In genomic region chr11:12860827-12861226, GRCh38 we compare ENCODE assay signal across 18 cellular contexts.
DNase-seq lines count a peak whose midpoint lies in the region; FAIRE-seq and TF ChIP-seq lines count a peak whose summit lies in the region.
"Had no signal": no experiment of that assay in that cellular context is flagged by ENCODE, and none has a peak within 500 bp of the region (broad histone marks: within the 10 kb centered on the region; RNA-seq: fewer than 3 reads in every experiment).

No MANE protein-coding gene starts in this region.

- FAIRE-seq in D721Med (lab: Jason Lieb, UNC): no peak
- FAIRE-seq: endothelial cell of umbilical vein, islet of Langerhans had no signal

- H3K27ac ChIP-seq in endodermal cell (ENCODE audit: low read depth, low read length) (peak overlapping the region; percentile 54), neural progenitor cell (peak overlapping the region; percentile 97), trophoblast cell (ENCODE audit: low read depth, low read length) (no peak overlapping the region)
- H3K27ac ChIP-seq: lower lobe of right lung, SJCRH30 had no signal

- H3K36me3 Mint-ChIP-seq in endodermal cell (ENCODE audit: low read depth) (no peaks in the 10 kb centered on the region), neural progenitor cell (peaks cover 17% of the 10 kb centered on the region)
- H3K36me3 Mint-ChIP-seq: CD8-positive, alpha-beta memory T cell had no signal

- no peak overlapping the region for H4K8ac ChIP-seq in trophoblast cell (ENCODE audit: low read depth, low read length)

- peaks cover 75% of the 10 kb centered on the region for H3K79me2 ChIP-seq in neural progenitor cell (ENCODE audit: low read depth)
- peaks cover 7% of the 10 kb centered on the region for H3K79me2 ChIP-seq in trophoblast cell (ENCODE audit: control insufficient read depth, insufficient read depth, low read length, poor library complexity)

- H3K4me1 Mint-ChIP-seq in endodermal cell (peaks cover 38% of the 10 kb centered on the region), neural progenitor cell (peaks cover 75% of the 10 kb centered on the region)

- H3K79me1 ChIP-seq in trophoblast cell (ENCODE audit: low read length): peaks cover under 1% of the 10 kb centered on the region

- TF ChIP-seq CTCF in GM12865 (IDR thresholded peaks at IDR 0.05; ENCODE audit: insufficient read depth, low read depth, low read length, missing control alignments): no peak
- TF ChIP-seq CTCF in endodermal cell (conservative IDR thresholded peaks at IDR 0.05): no peak
- no peak for TF ChIP-seq CTCF in neural progenitor cell (IDR thresholded peaks at IDR 0.05)
- TF ChIP-seq CTCF in D721Med (IDR thresholded peaks at IDR 0.05; ENCODE audit: insufficient read depth, missing control alignments): no peak

- H2BK12ac ChIP-seq in trophoblast cell (ENCODE audit: low read length): no peak overlapping the region

- H2BK120ac ChIP-seq in trophoblast cell (ENCODE audit: insufficient read depth, low read length, poor library complexity): no peak overlapping the region

- no peaks in the 10 kb centered on the region for H3K9me3 ChIP-seq in endodermal cell (ENCODE audit: control insufficient read depth, low read length)
- H3K9me3 ChIP-seq in neural progenitor cell (ENCODE audit: low read depth): no peaks in the 10 kb centered on the region
- H3K9me3 ChIP-seq in trophoblast cell (ENCODE audit: insufficient read depth, low read depth, low read length): no peaks in the 10 kb centered on the region
- H3K9me3 ChIP-seq: lower lobe of right lung, SJCRH30 had no signal

- no peak overlapping the region for H2AK5ac ChIP-seq in trophoblast cell (ENCODE audit: low read length)

- no peak overlapping the region for H3K14ac ChIP-seq in trophoblast cell (ENCODE audit: low read length)

- no peak overlapping the region for H3K4me3 Mint-ChIP-seq in endodermal cell
- no peak overlapping the region for H3K4me3 Mint-ChIP-seq in neural progenitor cell
- H3K4me3 Mint-ChIP-seq: CD8-positive, alpha-beta memory T cell; nephron progenitor cell had no signal

- no peak overlapping the region for H4K12ac ChIP-seq in trophoblast cell (ENCODE audit: low read depth, low read length)

- no peak overlapping the region for H3K4ac ChIP-seq in trophoblast cell (ENCODE audit: low read depth, low read length)

- H3K36me3 ChIP-seq in endodermal cell (ENCODE audit: control insufficient read depth, insufficient read depth, low read length) (peaks cover 19% of the 10 kb centered on the region), neural progenitor cell (no peaks in the 10 kb centered on the region), trophoblast cell (ENCODE audit: control insufficient read depth in 1 of 2, insufficient read depth in 2 of 2, low read length in 2 of 2) (peaks cover 0 to 5% of the 10 kb centered on the region in 2 experiments)
- H3K36me3 ChIP-seq: lower lobe of right lung had no signal

- no peak overlapping the region for H3K9ac ChIP-seq in endodermal cell (ENCODE audit: extremely low read depth, low read length, poor library complexity, severe bottlenecking)
- no peak overlapping the region for H3K9ac ChIP-seq in neural progenitor cell
- H3K9ac ChIP-seq in trophoblast cell (ENCODE audit: low read length): no peak overlapping the region

- peaks cover 14% of the 10 kb centered on the region for H4K20me1 ChIP-seq in neural progenitor cell (ENCODE audit: low read depth)

- H3K27ac Mint-ChIP-seq in endodermal cell: no peak overlapping the region
- H3K27ac Mint-ChIP-seq in neural progenitor cell: peak overlapping the region; percentile 86
- H3K27ac Mint-ChIP-seq: activated T-helper 2 cell treated with anti-CD3 and anti-CD28 coated beads, Interferon-gamma antibody, Interleukin-2, Interleukin-4, amounts not matched to agents 10 μg/mL and 5 μg/mL and 100 μg/mL, durations not matched to agents 14 hours and 24 hours and 36 hours; CD8-positive, alpha-beta memory T cell had no signal

- no peak overlapping the region for H3K4me3 ChIP-seq in GM12865 (ENCODE audit: low read depth, low read length)
- no peak overlapping the region for H3K4me3 ChIP-seq in endodermal cell (ENCODE audit: low read length)
- no peak overlapping the region for H3K4me3 ChIP-seq in neural progenitor cell
- no peak overlapping the region for H3K4me3 ChIP-seq in trophoblast cell (ENCODE audit: low read depth, low read length)
- H3K4me3 ChIP-seq: lower lobe of right lung, SJCRH30 had no signal

- H3F3A ChIP-seq in neural progenitor cell (ENCODE audit: low read depth): peaks cover 56% of the 10 kb centered on the region

- H4K91ac ChIP-seq in trophoblast cell (ENCODE audit: low read depth, low read length): no peak overlapping the region

- H3K4me1 ChIP-seq in endodermal cell (ENCODE audit: control insufficient read depth, insufficient read depth, low read length) (peaks cover 22% of the 10 kb centered on the region), neural progenitor cell (peaks cover 65% of the 10 kb centered on the region), trophoblast cell (ENCODE audit: control insufficient read depth in 1 of 2, insufficient read depth in 2 of 2, low read length in 2 of 2) (peaks cover 9 to 16% of the 10 kb centered on the region in 2 experiments)
- H3K4me1 ChIP-seq: SJCRH30 had no signal

- H3K9me3 Mint-ChIP-seq in endodermal cell: no peaks in the 10 kb centered on the region
- H3K9me3 Mint-ChIP-seq in neural progenitor cell: no peaks in the 10 kb centered on the region
- H3K9me3 Mint-ChIP-seq: activated T-helper 2 cell treated with anti-CD3 and anti-CD28 coated beads, Interferon-gamma antibody, Interleukin-2, Interleukin-4, amounts not matched to agents 10 μg/mL and 5 μg/mL and 100 μg/mL, durations not matched to agents 14 hours and 24 hours and 36 hours; CD8-positive, alpha-beta memory T cell; nephron progenitor cell had no signal

- no peak overlapping the region for H2AFZ ChIP-seq in neural progenitor cell (replicated peaks)
- no peak overlapping the region for H2AFZ ChIP-seq in trophoblast cell (ENCODE audit: insufficient read depth, low read length, poor library complexity)

- H3K27me3 Mint-ChIP-seq in endodermal cell (ENCODE audit: insufficient read depth) (no peaks in the 10 kb centered on the region), neural progenitor cell (ENCODE audit: insufficient read depth, low read depth) (peaks cover 6% of the 10 kb centered on the region)

- H3K18ac ChIP-seq in trophoblast cell (ENCODE audit: low read length): no peak overlapping the region

- peak overlapping the region; percentile 2 for H3K4me2 ChIP-seq in neural progenitor cell
- no peak overlapping the region for H3K4me2 ChIP-seq in trophoblast cell (ENCODE audit: low read length)

- DNase-seq in GM12865 (ENCODE audit: low read depth) (peak; percentile 42), NOMO-1 treated with dmso at 0.1 percent for 144 hours (lab: John Stamatoyannopoulos, UW; ENCODE audit: unreplicated experiment) (peak; percentile 52), endodermal cell (no peak), neural progenitor cell (ENCODE audit: low spot score) (no peak), trophoblast cell (no peak), iPS-NIHi11 (ENCODE audit: low spot score) (no peak), DMS153 treated with DMSO at 0.1 percent for 48 hours (lab: John Stamatoyannopoulos, UW; ENCODE audit: unreplicated experiment) (no peak), D721Med (ENCODE audit: insufficient read length, low spot score) (no peak)
- DNase-seq: CD8-positive, alpha-beta memory T cell; EL; lower lobe of right lung; NCI-H1694; nephron progenitor cell; SJCRH30; T-helper 9 cell had no signal

- no peaks in the 10 kb centered on the region for H3K27me3 ChIP-seq in endodermal cell (ENCODE audit: control insufficient read depth, insufficient read depth, low read length, poor library complexity, severe bottlenecking)
- no peaks in the 10 kb centered on the region for H3K27me3 ChIP-seq in neural progenitor cell
- no peaks in the 10 kb centered on the region for H3K27me3 ChIP-seq in trophoblast cell (ENCODE audit: insufficient read depth, low read length)
- H3K27me3 ChIP-seq: SJCRH30 had no signal

- H2BK5ac ChIP-seq in trophoblast cell (ENCODE audit: low read depth, low read length, poor library complexity): no peak overlapping the region

- 93 to 94% methylated on average over 2 of the region's 2 CpGs for WGBS in endodermal cell (ENCODE audit: insufficient coverage in 1 of 2, insufficient read length in 1 of 2), 2 experiments
- WGBS in trophoblast cell (ENCODE audit: extremely low coverage, insufficient coverage, insufficient read length): no CpG with 5 or more reads among the region's 2 CpGs

- no peak overlapping the region for H3K23ac ChIP-seq in trophoblast cell (ENCODE audit: low read length)

Comparison
In these comparisons a context has a peak if more than half of its experiments do, and no peak if none do; other contexts are left out.
1. DNase-seq: peak in GM12865 (single experiment) and NOMO-1 treated with dmso at 0.1 percent for 144 hours (single experiment); none in endodermal cell (single experiment), neural progenitor cell (single experiment), trophoblast cell (0 of 2), iPS-NIHi11 (single experiment), DMS153 treated with DMSO at 0.1 percent for 48 hours (single experiment) and D721Med (single experiment).